In the genomic region with DNA sequence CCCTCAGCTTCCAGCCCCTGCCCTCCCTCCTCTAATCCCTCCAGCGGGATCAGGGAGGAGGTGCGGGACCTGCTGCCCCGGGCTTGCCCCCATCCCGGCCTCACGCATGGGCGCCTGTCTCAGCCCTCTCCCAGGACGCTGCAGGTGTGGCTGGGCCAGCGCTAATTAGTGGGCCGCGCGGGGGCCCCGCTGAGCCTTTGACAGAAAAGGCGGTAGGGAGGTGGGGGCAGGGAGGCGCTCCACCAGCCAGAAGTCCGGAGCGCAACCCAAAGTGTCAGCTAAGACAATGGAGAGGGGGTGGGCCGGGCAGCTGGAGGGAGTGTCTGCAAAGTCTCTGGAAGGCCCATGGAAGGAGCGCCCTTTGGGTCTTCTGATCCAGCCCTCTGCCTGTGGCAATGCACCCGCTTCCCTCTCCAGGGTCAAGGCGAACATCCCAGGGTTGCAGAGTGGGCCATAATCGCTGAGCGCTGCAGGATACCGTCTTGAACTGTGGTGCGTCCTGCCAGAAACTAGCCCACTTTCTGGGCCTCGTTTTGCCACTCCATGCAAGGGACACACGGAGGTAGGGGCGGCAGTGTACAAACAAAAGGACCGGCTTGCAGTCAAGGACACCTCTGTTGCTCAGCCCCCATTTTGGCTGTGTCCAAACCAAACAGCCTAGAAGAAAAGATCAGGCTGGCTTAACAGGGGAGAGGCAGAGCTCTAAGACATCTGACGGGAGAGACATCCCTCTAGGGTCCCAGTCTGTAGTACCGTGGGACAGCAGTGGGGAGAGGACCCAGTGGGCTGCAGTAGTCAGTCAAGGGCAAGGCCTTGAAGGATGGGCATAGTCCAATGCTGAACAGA, we compare ENCODE assay signal across 1 cellular context.
TF ChIP-seq lines count a peak whose summit lies in the region.

No MANE protein-coding gene starts in this region.

TF ChIP-seq in H1, 55 proteins besides CTCF, POLR2A, EP300 and RAD21:
- peak; percentile 49 for TF ChIP-seq KDM4A (IDR thresholded peaks at IDR 0.05; ENCODE audit: low read depth, low read length, severe bottlenecking)
- TF ChIP-seq CTBP2 (IDR thresholded peaks at IDR 0.05; ENCODE audit: borderline replicate concordance, insufficient read depth, insufficient read length, low read length): peak; percentile 56
- TF ChIP-seq SP1 (IDR thresholded peaks at IDR 0.05; ENCODE audit: low read depth, low read length): peak; percentile 40; the same call in 1 of the 2 replicates
- TF ChIP-seq SIX5 (IDR thresholded peaks at IDR 0.05; ENCODE audit: low read depth, low read length): no peak
- 0 out of 4 replicates have a peak, but pooled peaks of 1 of the 2 experiments have one; percentile 60 for TF ChIP-seq SIN3A (conservative IDR thresholded peaks at IDR 0.05 in 1 of 2, IDR thresholded peaks at IDR 0.05 in 1 of 2; ENCODE audit: low read depth in 1 of 2, low read length in 2 of 2)
- TF ChIP-seq TAF7 (optimal IDR thresholded peaks at IDR 0.05; ENCODE audit: borderline replicate concordance, low read depth, low read length): no peak
